Comparison of ENCODE assay signal across 12 cellular contexts in the genomic region with DNA sequence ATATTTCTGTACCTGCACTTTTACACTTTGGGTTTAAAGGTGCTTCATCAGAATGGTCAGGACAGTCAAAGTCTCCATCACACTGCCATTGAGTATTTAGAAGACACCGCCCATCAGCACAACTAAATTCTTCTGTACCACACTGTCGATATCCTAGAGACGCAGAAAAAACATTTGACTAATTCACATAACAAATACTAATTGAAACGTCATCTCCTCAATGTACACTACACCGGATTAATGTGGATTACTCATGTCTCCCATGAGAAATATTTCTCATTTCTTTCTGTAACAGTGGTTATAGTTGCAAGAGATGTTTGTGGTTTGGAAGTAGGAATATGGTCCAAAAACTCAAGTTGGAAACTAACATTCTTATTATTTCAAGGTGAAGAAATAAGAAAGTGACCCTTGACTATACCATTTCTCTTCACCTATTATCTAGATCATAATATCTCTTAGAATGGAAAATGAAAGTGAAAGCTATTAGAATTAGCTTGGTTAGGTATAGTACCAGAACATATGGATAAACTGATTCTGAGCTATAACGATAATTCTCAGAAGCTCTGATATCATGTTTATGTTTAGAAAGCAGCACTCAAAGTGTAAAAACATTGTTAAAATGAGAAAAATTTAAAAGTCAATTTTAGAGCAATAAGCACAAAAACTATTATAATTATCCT.
DNase-seq lines count a peak whose midpoint lies in the region; ATAC-seq and TF ChIP-seq lines count a peak whose summit lies in the region.
"Had no signal": no experiment of that assay in that cellular context is flagged by ENCODE, and none has a peak within 500 bp of the region (broad histone marks: within the 10 kb centered on the region; RNA-seq: fewer than 3 reads in every experiment).

No MANE protein-coding gene starts in this region.

- CTCF ChIA-PET in activated CD8-positive, alpha-beta T cell treated with anti-CD3 and anti-CD28 coated beads, Interleukin-2, amount 10 ng/mL, durations not matched to agents 7 days and 5 days (lab: Charles Lee) = no interaction called here

- H3K4me1 Mint-ChIP-seq in osteocyte (ENCODE audit: unreplicated experiment) = peaks cover 7% of the 10 kb centered on the region
- no peaks in the 10 kb centered on the region for H3K4me1 Mint-ChIP-seq in activated CD8-positive, alpha-beta T cell treated with anti-CD3 and anti-CD28 coated beads, Interleukin-2, amount 10 ng/mL, durations not matched to agents 7 days and 5 days (ENCODE audit: low read depth)

- peak overlapping the region; percentile 23 for H3K4me3 Mint-ChIP-seq in osteocyte (ENCODE audit: unreplicated experiment)
- H3K4me3 Mint-ChIP-seq in activated CD8-positive, alpha-beta T cell treated with anti-CD3 and anti-CD28 coated beads, Interleukin-2, amount 10 ng/mL, durations not matched to agents 7 days and 5 days = no peak overlapping the region
- H3K4me3 Mint-ChIP-seq: activated naive CD8-positive, alpha-beta T cell had no signal

- no peaks in the 10 kb centered on the region for H3K9me3 Mint-ChIP-seq in osteocyte (ENCODE audit: unreplicated experiment)
- no peaks in the 10 kb centered on the region for H3K9me3 Mint-ChIP-seq in activated CD8-positive, alpha-beta T cell treated with anti-CD3 and anti-CD28 coated beads, Interleukin-2, amount 10 ng/mL, durations not matched to agents 7 days and 5 days (ENCODE audit: insufficient read depth)

- no peaks in the 10 kb centered on the region for H3K4me1 ChIP-seq in upper lobe of right lung

- peak overlapping the region; percentile 24 for H3K27ac Mint-ChIP-seq in osteocyte (ENCODE audit: unreplicated experiment)
- no peak overlapping the region for H3K27ac Mint-ChIP-seq in activated CD8-positive, alpha-beta T cell treated with anti-CD3 and anti-CD28 coated beads, Interleukin-2, amount 10 ng/mL, durations not matched to agents 7 days and 5 days
- H3K27ac Mint-ChIP-seq: activated naive CD8-positive, alpha-beta T cell had no signal

- H3K9me3 ChIP-seq in upper lobe of right lung = no peaks in the 10 kb centered on the region
- H3K9me3 ChIP-seq: stomach had no signal

- ATAC-seq in activated CD8-positive, alpha-beta T cell treated with anti-CD3 and anti-CD28 coated beads, Interleukin-2, amount 10 ng/mL, durations not matched to agents 7 days and 5 days = no peak
- ATAC-seq in upper lobe of right lung = no peak

- H3K27me3 ChIP-seq in upper lobe of right lung = no peaks in the 10 kb centered on the region
- H3K27me3 ChIP-seq: stomach had no signal

- H3K27ac ChIP-seq in upper lobe of right lung = no peak overlapping the region
- H3K27ac ChIP-seq: stomach had no signal

- POLR2A ChIA-PET in activated CD8-positive, alpha-beta T cell treated with anti-CD3 and anti-CD28 coated beads, Interleukin-2, amount 10 ng/mL, durations not matched to agents 7 days and 5 days (lab: Charles Lee) = no interaction called here

- intact Hi-C loops in upper lobe of right lung (cut with DNase I) = no loop called here

- H3K36me3 Mint-ChIP-seq in osteocyte (ENCODE audit: unreplicated experiment) = no peaks in the 10 kb centered on the region
- H3K36me3 Mint-ChIP-seq in activated CD8-positive, alpha-beta T cell treated with anti-CD3 and anti-CD28 coated beads, Interleukin-2, amount 10 ng/mL, durations not matched to agents 7 days and 5 days (ENCODE audit: low read depth) = no peaks in the 10 kb centered on the region
- H3K36me3 Mint-ChIP-seq: activated naive CD8-positive, alpha-beta T cell had no signal

- no peak overlapping the region for H3K4me3 ChIP-seq in upper lobe of right lung
- H3K4me3 ChIP-seq: stomach had no signal

- H3K27me3 Mint-ChIP-seq in osteocyte (ENCODE audit: unreplicated experiment) = no peaks in the 10 kb centered on the region
- no peaks in the 10 kb centered on the region for H3K27me3 Mint-ChIP-seq in activated CD8-positive, alpha-beta T cell treated with anti-CD3 and anti-CD28 coated beads, Interleukin-2, amount 10 ng/mL, durations not matched to agents 7 days and 5 days (ENCODE audit: low read depth)
- H3K27me3 Mint-ChIP-seq: activated naive CD8-positive, alpha-beta T cell had no signal

- H3K36me3 ChIP-seq in upper lobe of right lung = no peaks in the 10 kb centered on the region
- H3K36me3 ChIP-seq: stomach had no signal

- DNase-seq in GM04503 (ENCODE audit: low read depth) (peak; percentile 65), NCI-H460 (ENCODE audit: extremely low read depth, low read depth) (peak; percentile 8), dedifferentiated amniotic fluid mesenchymal stem cell (ENCODE audit: extremely low spot score) (peak; percentile 80), osteocyte (ENCODE audit: extremely low spot score, unreplicated experiment) (no peak), DMS114 treated with DMSO at 0.1 percent for 48 hours (lab: John Stamatoyannopoulos, UW; ENCODE audit: unreplicated experiment) (no peak), NCI-H2171 (lab: John Stamatoyannopoulos, UW) (no peak), upper lobe of right lung (no peak)
- no peak for DNase-seq in activated CD8-positive, alpha-beta T cell treated with anti-CD3 and anti-CD28 coated beads, Interleukin-2, amount 10 ng/mL, durations not matched to agents 7 days and 5 days
- DNase-seq: NCI-H187 treated with DMSO at 0.1 percent for 48 hours; stimulated activated CD4-positive, alpha-beta T cell treated with anti-CD3 and anti-CD28 coated beads, Interleukin-4, amount 100 ng/mL, for 24 hours; stomach had no signal

- TF ChIP-seq CTCF in osteocyte (IDR thresholded peaks at IDR 0.05) (no peak), upper lobe of right lung (IDR thresholded peaks at IDR 0.05) (no peak)

Comparison
In these comparisons a context has a peak if more than half of its experiments do, and no peak if none do; other contexts are left out.
1. DNase-seq: peak in GM04503 (single experiment), NCI-H460 (single experiment) and dedifferentiated amniotic fluid mesenchymal stem cell (single experiment); none in osteocyte (single experiment), DMS114 treated with DMSO at 0.1 percent for 48 hours (single experiment), NCI-H2171 (single experiment), activated CD8-positive, alpha-beta T cell treated with anti-CD3 and anti-CD28 coated beads, Interleukin-2, amount 10 ng/mL, durations not matched to agents 7 days and 5 days (single experiment) and upper lobe of right lung (single experiment).